ENCODE assay signal across 19 cellular contexts in the genomic region with DNA sequence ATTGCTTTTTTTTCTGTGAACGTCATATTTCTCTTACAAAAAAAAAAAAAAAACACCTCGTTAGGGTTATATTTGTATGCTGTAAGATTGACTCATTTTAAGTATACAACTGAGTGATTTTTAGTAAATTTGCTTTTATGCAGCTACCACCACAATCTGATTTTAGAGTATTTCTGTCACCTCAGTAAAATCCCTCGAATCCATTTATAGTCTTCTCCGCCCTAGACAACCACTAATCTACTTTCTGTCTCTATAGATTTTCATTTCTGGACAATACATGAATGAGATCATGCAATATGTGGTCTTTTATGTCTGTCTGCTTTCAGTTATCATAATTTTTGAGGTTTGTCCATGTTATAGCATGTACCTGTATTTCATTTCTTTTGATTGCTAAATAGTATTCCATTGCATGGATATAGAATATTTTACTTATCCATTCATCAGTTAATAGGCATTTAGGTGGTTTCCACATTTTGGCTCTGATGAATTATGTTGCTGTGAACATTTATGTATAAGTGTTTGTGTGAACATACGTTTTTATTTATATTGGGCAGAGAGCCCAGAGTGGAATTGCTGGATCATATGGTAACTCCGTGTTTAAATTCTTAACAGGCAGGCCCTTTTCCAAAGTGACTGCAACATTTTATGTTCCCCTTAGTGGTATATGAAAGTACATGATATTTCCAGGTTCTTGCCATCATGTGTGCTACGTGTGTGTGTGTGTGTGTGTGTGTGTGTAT.
DNase-seq lines count a peak whose midpoint lies in the region; ATAC-seq lines count a peak whose summit lies in the region.
"Had no signal": no experiment of that assay in that cellular context is flagged by ENCODE, and none has a peak within 500 bp of the region (broad histone marks: within the 10 kb centered on the region; RNA-seq: fewer than 3 reads in every experiment).

No MANE protein-coding gene starts in this region.

- peak; percentile 40 for ATAC-seq in GM18519 (IDR thresholded peaks at IDR 0.05; ENCODE audit: low FRiP score, unreplicated experiment)
- peak; percentile 38 for ATAC-seq in HG03432 (IDR thresholded peaks at IDR 0.05; ENCODE audit: unreplicated experiment)
- ATAC-seq: GM23338 had no signal

- H3K27me3 ChIP-seq in rectal smooth muscle tissue (ENCODE audit: control insufficient read depth, insufficient read depth, low read length): no peaks in the 10 kb centered on the region
- H3K27me3 ChIP-seq: SJSA1 had no signal

- no peak overlapping the region for H3K9ac ChIP-seq in rectal smooth muscle tissue (ENCODE audit: low read length)

- H3K4me3 ChIP-seq in rectal smooth muscle tissue (ENCODE audit: low read length): no peak overlapping the region
- H3K4me3 ChIP-seq: GM23338, SJSA1 had no signal

- peaks cover 17% of the 10 kb centered on the region for H3K4me1 ChIP-seq in rectal smooth muscle tissue (ENCODE audit: control insufficient read depth, insufficient read depth, low read length)
- H3K4me1 ChIP-seq: SJSA1 had no signal

- H3K36me3 ChIP-seq in rectal smooth muscle tissue (ENCODE audit: control insufficient read depth, insufficient read depth, low read length): no peaks in the 10 kb centered on the region
- H3K36me3 ChIP-seq: SJSA1 had no signal

- DNase-seq in NCI-H2081 (lab: John Stamatoyannopoulos, UW) (no peak), D341Med (ENCODE audit: low spot score) (no peak), NCI-H748 (lab: John Stamatoyannopoulos, UW; ENCODE audit: unreplicated experiment) (no peak)
- DNase-seq: EL; Kasumi-1; MM.1S; NCI-H1092 treated with DMSO at 0.1 percent for 48 hours; NCI-H187; NCI-H345; NK-92 treated with Interleukin-12 subunit alpha and Interleukin-12 subunit beta, amount 100 ng/mL, for 24 hours; OCI-M1; SW 1271 had no signal

- H3K27ac ChIP-seq in cingulate gyrus (ENCODE audit: low read depth, low read length) (peak overlapping the region; percentile 51), rectal smooth muscle tissue (ENCODE audit: low read depth, low read length) (peak overlapping the region; percentile 2)
- H3K27ac ChIP-seq: C4-2B, SJSA1 had no signal
